Comparison of ENCODE assay signal across 1 cellular context in genomic region chr21:24470852-24471251, GRCh38.
TF ChIP-seq lines count a peak whose summit lies in the region.

No MANE protein-coding gene starts in this region.

TF ChIP-seq in GM23338, 12 proteins besides CTCF, POLR2A, EP300 and RAD21 (continued from another document):
- TF ChIP-seq ZNF462 (CRISPR knock-in tag; IDR thresholded peaks at IDR 0.05) (no peak), ZNF114 (CRISPR knock-in tag; IDR thresholded peaks at IDR 0.05) (no peak), ZNF331 (CRISPR knock-in tag; IDR thresholded peaks at IDR 0.05; ENCODE audit: low read depth) (no peak), JUNB (IDR thresholded peaks at IDR 0.05; ENCODE audit: unreplicated experiment) (no peak), POLR2AphosphoS5 (IDR thresholded peaks at IDR 0.05; ENCODE audit: low read depth) (no peak), REST (IDR thresholded peaks at IDR 0.05; ENCODE audit: unreplicated experiment) (no peak), CREB1 (CRISPR knock-in tag; IDR thresholded peaks at IDR 0.05; ENCODE audit: low read depth) (no peak), EZH2 (IDR thresholded peaks at IDR 0.05; ENCODE audit: low read depth, unreplicated experiment) (no peak), ETS1 (IDR thresholded peaks at IDR 0.05) (no peak), STAT1 (IDR thresholded peaks at IDR 0.05; ENCODE audit: unreplicated experiment) (no peak)
